Comparison of ENCODE assay signal across 28 cellular contexts in the genomic region with DNA sequence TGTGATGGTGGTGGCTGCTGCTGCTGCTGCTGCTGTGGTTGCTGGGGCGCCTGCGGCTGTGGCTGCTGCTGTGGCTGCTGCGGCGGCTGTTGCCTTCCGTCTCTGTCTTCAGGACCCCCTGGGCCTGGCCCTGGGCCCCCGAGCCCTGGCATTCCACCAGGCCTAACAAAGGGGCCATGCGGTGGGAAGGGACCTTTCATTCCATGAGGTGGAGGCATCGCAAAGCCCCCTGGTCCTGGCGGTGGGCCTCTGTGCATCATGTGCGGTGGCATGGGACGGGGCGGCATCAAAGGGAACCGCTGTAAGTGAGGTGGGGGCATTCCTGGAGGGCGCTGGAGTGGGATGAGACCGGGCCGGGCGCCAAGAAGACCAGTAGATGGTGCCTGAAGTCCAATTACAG. TPM values are rescaled to one million over a fixed set of nuclear protein-coding genes. Genes with fewer than 3 reads are reported as not detected.
DNase-seq lines count a peak whose midpoint lies in the region; ATAC-seq and TF ChIP-seq lines count a peak whose summit lies in the region.
"Had no signal": no experiment of that assay in that cellular context is flagged by ENCODE, and none has a peak within 500 bp of the region (broad histone marks: within the 10 kb centered on the region; RNA-seq: fewer than 3 reads in every experiment).

No MANE protein-coding gene starts in this region.

- no peak overlapping the region for H3K4me3 Mint-ChIP-seq in endodermal cell
- H3K4me3 Mint-ChIP-seq in stimulated activated effector memory CD8-positive, alpha-beta T cell treated with anti-CD3 and anti-CD28 coated beads, Interleukin-12 subunit alpha, Interleukin-12 subunit beta, amount 100 ng/mL, for 72 hours, result no peak overlapping the region
- no peak overlapping the region for H3K4me3 Mint-ChIP-seq in CD8-positive, alpha-beta memory T cell
- H3K4me3 Mint-ChIP-seq: brain; CD8-positive, alpha-beta T cell; stimulated activated naive CD8-positive, alpha-beta T cell treated with anti-CD3 and anti-CD28 coated beads, Interleukin-15, Interleukin-2, amounts not matched to agents 100 ng/mL and 50 ng/mL, for 24 hours had no signal

- peaks cover 26% of the 10 kb centered on the region for H3K36me3 Mint-ChIP-seq in endodermal cell (ENCODE audit: low read depth)
- H3K36me3 Mint-ChIP-seq in stimulated activated effector memory CD8-positive, alpha-beta T cell treated with anti-CD3 and anti-CD28 coated beads, Interleukin-12 subunit alpha, Interleukin-12 subunit beta, amount 100 ng/mL, for 72 hours, result peaks cover 52% of the 10 kb centered on the region
- peaks cover 0 to 48% (median 2%) of the 10 kb centered on the region in 3 donors for H3K36me3 Mint-ChIP-seq in CD8-positive, alpha-beta memory T cell

- no peaks in the 10 kb centered on the region for H3K9me3 Mint-ChIP-seq in endodermal cell
- H3K9me3 Mint-ChIP-seq in stimulated activated effector memory CD8-positive, alpha-beta T cell treated with anti-CD3 and anti-CD28 coated beads, Interleukin-12 subunit alpha, Interleukin-12 subunit beta, amount 100 ng/mL, for 72 hours, result no peaks in the 10 kb centered on the region
- H3K9me3 Mint-ChIP-seq in CD8-positive, alpha-beta memory T cell, result peaks cover 0 to 1% (median 0%) of the 10 kb centered on the region in 5 donors
- H3K9me3 Mint-ChIP-seq: brain; CD8-positive, alpha-beta T cell; stimulated activated naive CD8-positive, alpha-beta T cell treated with anti-CD3 and anti-CD28 coated beads, Interleukin-15, Interleukin-2, amounts not matched to agents 100 ng/mL and 50 ng/mL, for 24 hours had no signal

- H4K20me1 ChIP-seq in OCI-LY1 (ENCODE audit: insufficient read depth, low read length), result no peaks in the 10 kb centered on the region

- WGBS in endodermal cell (ENCODE audit: insufficient coverage in 1 of 2, insufficient read length in 1 of 2), 2 experiments, result 95 to 96% methylated on average over 14 to 17 of the region's 17 CpGs

- H3K9me3 ChIP-seq in OCI-LY1 (ENCODE audit: low read length), result no peaks in the 10 kb centered on the region
- no peaks in the 10 kb centered on the region for H3K9me3 ChIP-seq in endodermal cell (ENCODE audit: control insufficient read depth, low read length)
- no peaks in the 10 kb centered on the region for H3K9me3 ChIP-seq in CD8-positive, alpha-beta memory T cell (ENCODE audit: low read length)
- H3K9me3 ChIP-seq: A549, MG63, psoas muscle, thyroid gland had no signal

- H3K79me2 ChIP-seq in OCI-LY1 (ENCODE audit: insufficient read depth, low read length), result no peaks in the 10 kb centered on the region

- H3K4me3 ChIP-seq in OCI-LY1 (ENCODE audit: low read depth, low read length, poor library complexity, severe bottlenecking) (no peak overlapping the region), endodermal cell (ENCODE audit: low read length) (no peak overlapping the region)
- H3K4me3 ChIP-seq in CD8-positive, alpha-beta memory T cell (ENCODE audit: low read length), result no peak overlapping the region
- H3K4me3 ChIP-seq: A549, MG63, psoas muscle, SK-N-MC, thyroid gland had no signal

- POLR2A ChIA-PET in CD8-positive, alpha-beta memory T cell (lab: Charles Lee), result no interaction called here

- ATAC-seq in Right ventricle myocardium inferior (peak; percentile 22), left cardiac atrium (no peak), HG02571 (IDR thresholded peaks at IDR 0.05; ENCODE audit: unreplicated experiment) (no peak)
- no peak for ATAC-seq in stimulated activated effector memory CD8-positive, alpha-beta T cell treated with anti-CD3 and anti-CD28 coated beads, Interleukin-12 subunit alpha, Interleukin-12 subunit beta, amount 100 ng/mL, for 72 hours
- ATAC-seq: CD8-positive, alpha-beta T cell had no signal

- H3K4me1 ChIP-seq in OCI-LY1 (ENCODE audit: insufficient read depth, low read length, severe bottlenecking) (peaks cover 15% of the 10 kb centered on the region), endodermal cell (ENCODE audit: control insufficient read depth, insufficient read depth, low read length) (no peaks in the 10 kb centered on the region)
- H3K4me1 ChIP-seq in CD8-positive, alpha-beta memory T cell (ENCODE audit: insufficient read depth, low read length), result no peaks in the 10 kb centered on the region
- H3K4me1 ChIP-seq: psoas muscle, thyroid gland had no signal

- H3F3A ChIP-seq in OCI-LY1 (ENCODE audit: insufficient read depth, low read length), result peaks cover 11% of the 10 kb centered on the region

- DNase-seq in Right ventricle myocardium inferior (ENCODE audit: missing footprints) (peak; percentile 68), left cardiac atrium (no peak), endodermal cell (no peak), NCI-H1417 treated with DMSO at 0.1 percent for 48 hours (lab: John Stamatoyannopoulos, UW) (no peak)
- DNase-seq in stimulated activated effector memory CD8-positive, alpha-beta T cell treated with anti-CD3 and anti-CD28 coated beads, Interleukin-12 subunit alpha, Interleukin-12 subunit beta, amount 100 ng/mL, for 72 hours (ENCODE audit: low spot score in 2 of 2), result no peak
- no peak for DNase-seq in CD8-positive, alpha-beta memory T cell
- DNase-seq: activated CD4-positive, CD25-positive, alpha-beta regulatory T cell treated with anti-CD3 and anti-CD28 coated beads, Interleukin-2, amount 50 U/mL, for 72 hours; activated CD8-positive, alpha-beta memory T cell treated with anti-CD3 and anti-CD28 coated beads for 24 hours; activated effector memory CD4-positive, alpha-beta T cell treated with anti-CD3 and anti-CD28 coated beads, Interleukin-2, amount 50 U/mL, for 16 hours; AML-193; CD8-positive, alpha-beta T cell; effector CD4-positive, alpha-beta T cell; erythroblast; glutamatergic neuron; KBM-7; MG63; NCI-H345; occipital lobe; psoas muscle; RPMI8226; stimulated activated CD4-positive, alpha-beta T cell treated with anti-CD3 and anti-CD28 coated beads, Interleukin-15, amount 100 ng/mL, for 24 hours had no signal

- H3K27me3 ChIP-seq in OCI-LY1 (ENCODE audit: insufficient read depth, low read length), result no peaks in the 10 kb centered on the region
- H3K27me3 ChIP-seq in endodermal cell (ENCODE audit: control insufficient read depth, insufficient read depth, low read length, poor library complexity, severe bottlenecking), result no peaks in the 10 kb centered on the region
- H3K27me3 ChIP-seq in CD8-positive, alpha-beta memory T cell (ENCODE audit: insufficient read depth, low read length, poor library complexity, severe bottlenecking), result no peaks in the 10 kb centered on the region
- H3K27me3 ChIP-seq: MG63, thyroid gland had no signal

- H3K9me2 ChIP-seq in OCI-LY1 (ENCODE audit: low read depth, low read length), result no peaks in the 10 kb centered on the region

- H3K9ac ChIP-seq in OCI-LY1 (ENCODE audit: low read length), result no peak overlapping the region
- no peak overlapping the region for H3K9ac ChIP-seq in endodermal cell (ENCODE audit: extremely low read depth, low read length, poor library complexity, severe bottlenecking)

- peaks cover 55% of the 10 kb centered on the region for H3K36me3 ChIP-seq in OCI-LY1 (ENCODE audit: insufficient read depth, low read length)
- H3K36me3 ChIP-seq in endodermal cell (ENCODE audit: control insufficient read depth, insufficient read depth, low read length), result peaks cover 50% of the 10 kb centered on the region
- H3K36me3 ChIP-seq in CD8-positive, alpha-beta memory T cell (ENCODE audit: insufficient read depth, low read length), result peaks cover 21% of the 10 kb centered on the region

- intact Hi-C loops in Right ventricle myocardium inferior (cut with DNase I) (no loop called here), left cardiac atrium (cut with DNase I) (no loop called here)

- no peak overlapping the region for H3K27ac Mint-ChIP-seq in endodermal cell
- H3K27ac Mint-ChIP-seq in stimulated activated effector memory CD8-positive, alpha-beta T cell treated with anti-CD3 and anti-CD28 coated beads, Interleukin-12 subunit alpha, Interleukin-12 subunit beta, amount 100 ng/mL, for 72 hours, result peak overlapping the region; percentile 14
- peak overlapping the region in 1 of 8 donors; percentile 46 for H3K27ac Mint-ChIP-seq in CD8-positive, alpha-beta memory T cell
- H3K27ac Mint-ChIP-seq: CD8-positive, alpha-beta T cell; stimulated activated naive CD8-positive, alpha-beta T cell treated with anti-CD3 and anti-CD28 coated beads, Interleukin-15, Interleukin-2, amounts not matched to agents 100 ng/mL and 50 ng/mL, for 24 hours had no signal

- H3K27me3 Mint-ChIP-seq in endodermal cell (ENCODE audit: insufficient read depth), result no peaks in the 10 kb centered on the region
- no peaks in the 10 kb centered on the region for H3K27me3 Mint-ChIP-seq in CD8-positive, alpha-beta memory T cell
- H3K27me3 Mint-ChIP-seq: brain; stimulated activated naive CD8-positive, alpha-beta T cell treated with anti-CD3 and anti-CD28 coated beads, Interleukin-15, Interleukin-2, amounts not matched to agents 100 ng/mL and 50 ng/mL, for 24 hours had no signal

- CTCF ChIA-PET in CD8-positive, alpha-beta memory T cell (lab: Charles Lee), result no interaction called here

- H3K4me2 ChIP-seq in OCI-LY1 (ENCODE audit: low read length), result no peak overlapping the region
- H3K4me2 ChIP-seq: A549 had no signal

- H3K4me1 Mint-ChIP-seq in endodermal cell, result peaks cover 16% of the 10 kb centered on the region
- peaks cover 18% of the 10 kb centered on the region for H3K4me1 Mint-ChIP-seq in stimulated activated effector memory CD8-positive, alpha-beta T cell treated with anti-CD3 and anti-CD28 coated beads, Interleukin-12 subunit alpha, Interleukin-12 subunit beta, amount 100 ng/mL, for 72 hours
- H3K4me1 Mint-ChIP-seq in CD8-positive, alpha-beta memory T cell, result peaks cover 14 to 36% (median 34%) of the 10 kb centered on the region in 3 donors

- no peak overlapping the region for H2AFZ ChIP-seq in OCI-LY1 (ENCODE audit: low read length)

- no peak for TF ChIP-seq CTCF in OCI-LY1 (IDR thresholded peaks at IDR 0.05; ENCODE audit: low read length)
- TF ChIP-seq CTCF in endodermal cell (conservative IDR thresholded peaks at IDR 0.05), result no peak

- H3K27ac ChIP-seq in OCI-LY1 (ENCODE audit: low read depth, low read length, poor library complexity, severe bottlenecking) (peak overlapping the region; percentile 65), endodermal cell (ENCODE audit: low read depth, low read length) (peak overlapping the region; percentile 30)
- no peak overlapping the region for H3K27ac ChIP-seq in CD8-positive, alpha-beta memory T cell (ENCODE audit: low read depth, low read length)
- H3K27ac ChIP-seq: A549, psoas muscle, thyroid gland had no signal

RNA-seq across cellular contexts. Expression of gene SOD1, which starts 12.4 kb away (rescaled TPM):
- total RNA-seq in Right ventricle myocardium inferior (430 TPM), left cardiac atrium (100 to 1,000 TPM; 305 TPM), endodermal cell (100 to 1,000 TPM; 185 to 234 TPM)
- polyA plus RNA-seq in endodermal cell (2013, experiment 1 of 2), result 192 TPM
- 170 TPM for polyA plus RNA-seq in endodermal cell (2013, experiment 2 of 2)
- total RNA-seq in CD8-positive, alpha-beta memory T cell, result 100 to 1,000 TPM; 309 to 311 TPM
- polyA plus RNA-seq in CD8-positive, alpha-beta memory T cell, result 542 TPM

RNA-seq across cellular contexts. Expression of gene SCAF4, which starts 60.0 kb away (rescaled TPM):
- total RNA-seq in Right ventricle myocardium inferior (15.9 TPM), left cardiac atrium (10 to 100 TPM; 16.5 to 23.6 TPM), endodermal cell (10 to 100 TPM; 61.3 to 67.8 TPM)
- polyA plus RNA-seq in endodermal cell (2013, experiment 1 of 2), result 50.3 TPM
- 43.0 TPM for polyA plus RNA-seq in endodermal cell (2013, experiment 2 of 2)
- 10 to 100 TPM; 55.4 to 55.9 TPM for total RNA-seq in CD8-positive, alpha-beta memory T cell
- polyA plus RNA-seq in CD8-positive, alpha-beta memory T cell, result 27.5 TPM
